In the genomic region with DNA sequence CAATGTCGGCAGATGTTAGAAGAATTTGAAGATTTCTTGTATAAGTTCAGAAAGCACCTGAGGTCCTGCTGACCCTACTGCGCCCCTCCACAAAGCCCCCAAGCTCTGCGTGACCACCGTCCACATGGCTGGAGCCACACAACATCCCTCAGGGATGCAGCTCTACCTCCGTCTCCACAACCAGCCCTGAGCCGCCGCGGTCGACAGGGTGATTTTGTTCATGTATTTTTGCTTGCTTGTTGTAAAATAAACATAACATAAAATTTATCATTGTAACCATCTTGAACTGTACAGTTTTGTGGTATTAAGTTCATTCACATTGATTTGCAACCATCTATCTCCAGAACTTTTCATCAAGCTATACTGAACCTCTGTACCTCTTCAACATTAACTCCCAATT, we compare ENCODE assay signal across 21 cellular contexts. TPM values are rescaled to one million over a fixed set of nuclear protein-coding genes. Genes with fewer than 3 reads are reported as not detected.
DNase-seq lines count a peak whose midpoint lies in the region; ATAC-seq and TF ChIP-seq lines count a peak whose summit lies in the region.
"Had no signal": no experiment of that assay in that cellular context is flagged by ENCODE, and none has a peak within 500 bp of the region (broad histone marks: within the 10 kb centered on the region; RNA-seq: fewer than 3 reads in every experiment).

No MANE protein-coding gene starts in this region.

- H3K36me3 ChIP-seq in right atrium auricular region: no peaks in the 10 kb centered on the region
- no peaks in the 10 kb centered on the region for H3K36me3 ChIP-seq in muscle layer of colon (ENCODE audit: insufficient read depth, low read length)
- H3K36me3 ChIP-seq in stomach smooth muscle (ENCODE audit: control insufficient read depth in 2 of 2, insufficient read depth in 2 of 2, low read length in 2 of 2): peaks cover 5 to 12% of the 10 kb centered on the region in 2 donors
- H3K36me3 ChIP-seq: BLaER1 had no signal

- intact Hi-C loops in left ventricle myocardium superior (cut with micrococcal nuclease): no loop called here

- no peak overlapping the region for H3K9ac ChIP-seq in muscle layer of colon (ENCODE audit: low read length)
- no peak overlapping the region for H3K9ac ChIP-seq in stomach smooth muscle (ENCODE audit: low read length in 2 of 2)
- H3K9ac ChIP-seq: BLaER1 had no signal

- H3K27me3 ChIP-seq in right atrium auricular region (no peaks in the 10 kb centered on the region), muscle layer of colon (ENCODE audit: control insufficient read depth in 1 of 2, insufficient read depth in 2 of 2, low read length in 2 of 2) (no peaks in the 10 kb centered on the region), stomach smooth muscle (ENCODE audit: control insufficient read depth in 1 of 2, insufficient read depth in 2 of 2, low read length in 2 of 2) (no peaks in the 10 kb centered on the region)
- H3K27me3 ChIP-seq: BLaER1 had no signal

- no peak for TF ChIP-seq CTCF in right atrium auricular region (IDR thresholded peaks at IDR 0.05)

- peak; percentile 26 for DNase-seq in right atrium auricular region (ENCODE audit: low spot score)
- DNase-seq in left ventricle myocardium superior: no peak
- DNase-seq in COR-L47 (lab: John Stamatoyannopoulos, UW): no peak
- DNase-seq: CD4-positive, CD25-positive, alpha-beta regulatory T cell; CD8-positive, alpha-beta T cell; DMS 273 treated with DMSO at 0.1 percent for 48 hours; DMS79; EL; GDM1; H9 had no signal

- ATAC-seq in left ventricle myocardium superior (no peak), HG03159 (IDR thresholded peaks at IDR 0.05; ENCODE audit: unreplicated experiment) (no peak)
- ATAC-seq: CD8-positive, alpha-beta T cell; GM23338; HCT116 had no signal

- no peak overlapping the region for H3K4me3 ChIP-seq in right atrium auricular region
- H3K4me3 ChIP-seq in muscle layer of colon (ENCODE audit: low read depth in 1 of 2, low read length in 2 of 2): no peak overlapping the region
- H3K4me3 ChIP-seq in stomach smooth muscle (ENCODE audit: low read length in 2 of 2): no peak overlapping the region
- H3K4me3 ChIP-seq: BLaER1, GM12878, GM23338 had no signal

- H3K4me1 ChIP-seq in right atrium auricular region (no peaks in the 10 kb centered on the region), muscle layer of colon (ENCODE audit: insufficient read depth, low read length) (peaks cover 38% of the 10 kb centered on the region), stomach smooth muscle (ENCODE audit: control insufficient read depth, insufficient read depth, low read length) (peaks cover 27% of the 10 kb centered on the region)

- H3K9me3 ChIP-seq in right atrium auricular region: no peaks in the 10 kb centered on the region
- no peaks in the 10 kb centered on the region for H3K9me3 ChIP-seq in muscle layer of colon (ENCODE audit: low read length)
- H3K9me3 ChIP-seq in stomach smooth muscle (ENCODE audit: control insufficient read depth in 2 of 2, low read length in 2 of 2): no peaks in the 10 kb centered on the region

- H3K27ac ChIP-seq in right atrium auricular region: no peak overlapping the region
- peak overlapping the region; percentile 10 for H3K27ac ChIP-seq in muscle layer of colon (ENCODE audit: low read depth, low read length)
- peak overlapping the region; percentile 60 for H3K27ac ChIP-seq in stomach smooth muscle (ENCODE audit: low read length)
- H3K27ac ChIP-seq: 22Rv1, BLaER1, C4-2B had no signal

RNA-seq across cellular contexts. Expression of a gene that starts 50.5 kb away (rescaled TPM):
- total RNA-seq in right atrium auricular region (1 to 10 TPM; 8.3 to 8.5 TPM), left ventricle myocardium superior (4.1 TPM)
- total RNA-seq: B cell; CD4-positive, CD25-positive, alpha-beta regulatory T cell; CD8-positive, alpha-beta T cell; H4 had no signal

Comparison
In these comparisons a context has a peak if more than half of its experiments do, and no peak if none do; other contexts are left out.
1. H3K27ac ChIP-seq: peak in muscle layer of colon (single experiment) and stomach smooth muscle (single experiment); none in right atrium auricular region (0 of 2).